20 cellular contexts compared by ENCODE assay signal in genomic region chr2:239502430-239503221, GRCh38.
A peak's percentile ranks its signal among the peaks of the same experiment; 100 is the strongest.
DNase-seq lines count a peak whose midpoint lies in the region; ATAC-seq, FAIRE-seq and TF ChIP-seq lines count a peak whose summit lies in the region.
"Had no signal": no experiment of that assay in that cellular context is flagged by ENCODE, and none has a peak within 500 bp of the region (broad histone marks: within the 10 kb centered on the region; RNA-seq: fewer than 3 reads in every experiment).

No MANE protein-coding gene starts in this region.

- no peak overlapping the region for H3K4me3 Mint-ChIP-seq in MCF 10A (ENCODE audit: unreplicated experiment)
- H3K4me3 Mint-ChIP-seq: activated CD4-positive, alpha-beta T cell treated with anti-CD3 and anti-CD28 coated beads for 36 hours; HFFc6 had no signal

- DNase-seq in DMS79 treated with DMSO at 0.1 percent for 48 hours (lab: John Stamatoyannopoulos, UW) (peak; percentile 96), NCI-H2171 (lab: John Stamatoyannopoulos, UW) (peak; percentile 50), kidney (peak; percentile 71), 8988T (no peak), MCF 10A (ENCODE audit: unreplicated experiment) (no peak)
- DNase-seq: activated CD4-positive, alpha-beta T cell treated with anti-CD3 and anti-CD28 coated beads for 36 hours; activated effector memory CD4-positive, alpha-beta T cell treated with anti-CD3 and anti-CD28 coated beads, Interleukin-2, amount 50 U/mL, for 16 hours; amniotic stem cell; effector memory CD4-positive, alpha-beta T cell; esophagus squamous epithelium; HFFc6; NCI-H187; NK-92 treated with Interleukin-12 subunit alpha and Interleukin-12 subunit beta, amount 100 ng/mL, for 24 hours; ovary; sigmoid colon; stomach; SW 1271 had no signal

- H3K9me3 ChIP-seq in BLaER1 (no peaks in the 10 kb centered on the region), kidney (ENCODE audit: control insufficient read depth in 1 of 2, low read length in 2 of 2) (no peaks in the 10 kb centered on the region)
- H3K9me3 ChIP-seq: esophagus squamous epithelium, ovary, sigmoid colon, stomach had no signal

- peaks cover 46% of the 10 kb centered on the region for H3K27me3 Mint-ChIP-seq in MCF 10A (ENCODE audit: insufficient read depth, unreplicated experiment)
- H3K27me3 Mint-ChIP-seq: activated CD4-positive, alpha-beta T cell treated with anti-CD3 and anti-CD28 coated beads for 36 hours had no signal

- CTCF ChIA-PET in MCF 10A (lab: Yijun Ruan, JAX) = no interaction called here

- peak overlapping the region; percentile 53 for H3K4me2 ChIP-seq in BLaER1

- no peak for FAIRE-seq in kidney (lab: Jason Lieb, UNC)

- H3K4me3 ChIP-seq in BLaER1 = no peak overlapping the region
- no peak overlapping the region for H3K4me3 ChIP-seq in kidney (ENCODE audit: low read length in 2 of 2)
- H3K4me3 ChIP-seq: esophagus squamous epithelium, ovary, sigmoid colon, stomach had no signal

- no peaks in the 10 kb centered on the region for H3K36me3 ChIP-seq in BLaER1
- no peaks in the 10 kb centered on the region for H3K36me3 ChIP-seq in kidney (ENCODE audit: control insufficient read depth in 1 of 2, insufficient read depth in 2 of 2, low read length in 2 of 2)
- H3K36me3 ChIP-seq: esophagus squamous epithelium, ovary, sigmoid colon, stomach had no signal

- no peaks in the 10 kb centered on the region for H4K20me1 ChIP-seq in BLaER1

- POLR2A ChIA-PET in MCF 10A (lab: Yijun Ruan, JAX) = no interaction called here

- no peak for TF ChIP-seq CTCF in kidney (IDR thresholded peaks at IDR 0.05; ENCODE audit: borderline replicate concordance, extremely low read depth, insufficient read depth)
- TF ChIP-seq CTCF in MCF 10A (IDR thresholded peaks at IDR 0.05; ENCODE audit: unreplicated experiment) = no peak

- no peaks in the 10 kb centered on the region for H3K4me1 Mint-ChIP-seq in MCF 10A (ENCODE audit: insufficient read depth, unreplicated experiment)
- H3K4me1 Mint-ChIP-seq: activated CD4-positive, alpha-beta T cell treated with anti-CD3 and anti-CD28 coated beads for 36 hours had no signal

- no peak overlapping the region for H3K27ac ChIP-seq in BLaER1
- no peak overlapping the region for H3K27ac ChIP-seq in kidney (ENCODE audit: low read depth in 2 of 2, low read length in 2 of 2)
- H3K27ac ChIP-seq: esophagus squamous epithelium, ovary, sigmoid colon had no signal

- ATAC-seq in GM19455 (IDR thresholded peaks at IDR 0.05; ENCODE audit: unreplicated experiment) (no peak), GM19452 (IDR thresholded peaks at IDR 0.05; ENCODE audit: unreplicated experiment) (no peak)
- ATAC-seq: activated CD4-positive, alpha-beta T cell treated with anti-CD3 and anti-CD28 coated beads for 36 hours had no signal

- H3K27me3 ChIP-seq in BLaER1 = no peaks in the 10 kb centered on the region
- H3K27me3 ChIP-seq: esophagus squamous epithelium, ovary, sigmoid colon, stomach had no signal

- H3K36me3 Mint-ChIP-seq in MCF 10A (ENCODE audit: insufficient read depth, unreplicated experiment) = no peaks in the 10 kb centered on the region

- H3K4me1 ChIP-seq in BLaER1 = peaks cover 65% of the 10 kb centered on the region
- H3K4me1 ChIP-seq in kidney (ENCODE audit: control insufficient read depth in 1 of 2, insufficient read depth in 1 of 2, low read depth in 1 of 2, low read length in 2 of 2) = no peaks in the 10 kb centered on the region

- no peak overlapping the region for H3K9ac ChIP-seq in BLaER1
- no peak overlapping the region for H3K9ac ChIP-seq in kidney (ENCODE audit: low read length in 2 of 2)

- BruUV-seq in MCF 10A (replicated peaks; lab: Mats Ljungman, UMichigan) = no TSS peak

- H3K27ac Mint-ChIP-seq in MCF 10A (ENCODE audit: low read depth, unreplicated experiment) = no peak overlapping the region
- H3K27ac Mint-ChIP-seq: activated CD4-positive, alpha-beta T cell treated with anti-CD3 and anti-CD28 coated beads for 36 hours; HFFc6 had no signal

- intact Hi-C loops in kidney (cut with DNase I) = no loop called here
- intact Hi-C loops in MCF 10A (cut with micrococcal nuclease) = no loop called here

- no peaks in the 10 kb centered on the region for H3K9me3 Mint-ChIP-seq in MCF 10A (ENCODE audit: unreplicated experiment)

Comparison
In these comparisons a context has a peak if more than half of its experiments do, and no peak if none do; other contexts are left out.
1. DNase-seq: peak in DMS79 treated with DMSO at 0.1 percent for 48 hours (single experiment), NCI-H2171 (single experiment) and kidney (single experiment); none in 8988T (single experiment) and MCF 10A (single experiment).